In the genomic region with DNA sequence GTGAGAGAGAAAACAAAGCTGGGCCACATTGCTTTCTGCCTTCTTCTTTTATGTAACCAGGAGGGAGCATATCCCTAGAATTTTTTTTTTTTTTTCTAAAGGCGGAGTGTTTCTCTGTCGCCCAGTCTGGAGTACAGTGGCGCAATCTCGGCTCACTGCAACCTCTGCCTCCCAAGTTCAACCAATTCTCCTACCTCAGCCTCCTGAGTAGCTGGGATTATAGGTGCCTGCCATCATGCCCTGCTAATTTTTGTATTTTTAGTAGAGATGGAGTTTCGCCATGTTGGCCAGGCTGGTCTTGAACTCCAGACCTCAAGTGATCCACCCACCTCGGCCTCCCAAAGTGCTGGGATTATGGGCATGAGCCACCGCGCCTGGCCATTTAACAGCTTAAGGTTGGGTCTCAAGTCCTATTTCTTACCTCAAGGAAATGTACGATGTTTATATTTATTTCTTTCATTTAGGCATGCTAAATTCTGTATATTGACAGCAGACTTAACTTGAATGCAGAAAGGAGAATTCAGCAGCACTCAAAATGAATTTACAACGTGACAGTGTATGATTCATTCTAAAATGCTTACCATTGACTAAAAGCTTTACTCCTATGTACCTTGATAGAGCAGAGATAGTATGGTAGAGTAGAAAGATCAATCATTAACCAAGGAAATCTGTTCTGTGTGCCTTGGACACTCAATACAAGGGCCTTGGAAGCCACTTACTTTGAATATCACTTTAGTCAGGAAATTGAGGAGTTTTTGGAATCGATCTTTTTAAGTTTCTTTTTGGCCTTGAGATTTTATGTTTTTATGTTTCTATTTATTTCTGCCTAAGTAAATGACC, we compare ENCODE assay signal across 14 cellular contexts.
DNase-seq lines count a peak whose midpoint lies in the region; ATAC-seq and TF ChIP-seq lines count a peak whose summit lies in the region.
"Had no signal": no experiment of that assay in that cellular context is flagged by ENCODE, and none has a peak within 500 bp of the region (broad histone marks: within the 10 kb centered on the region; RNA-seq: fewer than 3 reads in every experiment).

No MANE protein-coding gene starts in this region.

- no peak overlapping the region for H3K27ac ChIP-seq in left lung
- H3K27ac ChIP-seq: SJCRH30 had no signal

- peaks cover 0 to 8% of the 10 kb centered on the region in 2 donors for H3K4me1 ChIP-seq in left lung
- H3K4me1 ChIP-seq: SJCRH30 had no signal

- DNase-seq in activated naive CD4-positive, alpha-beta T cell treated with anti-CD3 and anti-CD28 coated beads, Interleukin-2, amount 50 U/mL, for 16 hours: no peak
- no peak for DNase-seq in WTC11 (ENCODE audit: low spot score)
- no peak for DNase-seq in left lung
- no peak for DNase-seq in H7
- no peak for DNase-seq in NOMO-1 treated with DMSO at 0.1 percent for 48 hours (lab: John Stamatoyannopoulos, UW; ENCODE audit: unreplicated experiment)
- no peak for DNase-seq in T-helper 9 cell
- DNase-seq: DND-41, NCI-H1092, NCI-H2227 treated with DMSO at 0.1 percent for 48 hours, SJCRH30, substantia nigra had no signal

- intact Hi-C loops in left lung (cut with DNase I): no loop called here

- H3K36me3 ChIP-seq in left lung (no peaks in the 10 kb centered on the region), H7 (replicated peaks; ENCODE audit: control insufficient read depth, insufficient read depth, low read length) (no peaks in the 10 kb centered on the region)
- H3K36me3 ChIP-seq: SJCRH30 had no signal

- peaks cover 16% of the 10 kb centered on the region for H3K36me3 Mint-ChIP-seq in activated naive CD4-positive, alpha-beta T cell treated with anti-CD3 and anti-CD28 coated beads, Interleukin-2, amount 50 U/mL, for 24 hours
- peaks cover 14% of the 10 kb centered on the region for H3K36me3 Mint-ChIP-seq in WTC11

- H3K9me3 Mint-ChIP-seq in activated naive CD4-positive, alpha-beta T cell treated with anti-CD3 and anti-CD28 coated beads, Interleukin-2, amount 50 U/mL, for 24 hours: no peaks in the 10 kb centered on the region
- H3K9me3 Mint-ChIP-seq in WTC11: peaks cover 10% of the 10 kb centered on the region

- H3K4me3 Mint-ChIP-seq in activated naive CD4-positive, alpha-beta T cell treated with anti-CD3 and anti-CD28 coated beads, Interleukin-2, amount 50 U/mL, for 24 hours: peak overlapping the region; percentile 15
- H3K4me3 Mint-ChIP-seq in WTC11: peak overlapping the region; percentile 1; the same call in 1 of the 2 replicates

- ATAC-seq in WTC11: no peak
- ATAC-seq in left lung: peak; percentile 33
- no peak for ATAC-seq in esophagus mucosa

- CTCF ChIA-PET in WTC11 (lab: Charles Lee): interaction anchor here (0.5 to 1.2 kb wide), 3 partner anchors 10 to 96 kb away, joined by 3 read pairs; no protein-coding TSS in a partner anchor

- TF ChIP-seq CTCF in WTC11 (IDR thresholded peaks at IDR 0.05): no peak
- no peak for TF ChIP-seq CTCF in left lung (IDR thresholded peaks at IDR 0.05)

- H3K4me3 ChIP-seq in left lung: no peak overlapping the region
- H3K4me3 ChIP-seq in H7 (ENCODE audit: insufficient read depth, low read depth, low read length): no peak overlapping the region
- H3K4me3 ChIP-seq: SJCRH30, smooth muscle cell had no signal

- no peaks in the 10 kb centered on the region for H3K27me3 Mint-ChIP-seq in activated naive CD4-positive, alpha-beta T cell treated with anti-CD3 and anti-CD28 coated beads, Interleukin-2, amount 50 U/mL, for 24 hours
- no peaks in the 10 kb centered on the region; the same call in 1 of the 2 replicates for H3K27me3 Mint-ChIP-seq in WTC11 (ENCODE audit: low read depth)

- peak overlapping the region; percentile 98 for H3K27ac Mint-ChIP-seq in activated naive CD4-positive, alpha-beta T cell treated with anti-CD3 and anti-CD28 coated beads, Interleukin-2, amount 50 U/mL, for 24 hours
- peak overlapping the region; percentile 63 for H3K27ac Mint-ChIP-seq in WTC11

- no peaks in the 10 kb centered on the region for H3K27me3 ChIP-seq in left lung
- H3K27me3 ChIP-seq in H7 (ENCODE audit: control insufficient read depth, insufficient read depth, low read length): no peaks in the 10 kb centered on the region
- H3K27me3 ChIP-seq: SJCRH30 had no signal

- no peaks in the 10 kb centered on the region for H3K9me3 ChIP-seq in left lung
- H3K9me3 ChIP-seq: SJCRH30 had no signal

- peaks cover 84% of the 10 kb centered on the region for H3K4me1 Mint-ChIP-seq in activated naive CD4-positive, alpha-beta T cell treated with anti-CD3 and anti-CD28 coated beads, Interleukin-2, amount 50 U/mL, for 24 hours
- peaks cover 74% of the 10 kb centered on the region for H3K4me1 Mint-ChIP-seq in WTC11

- POLR2A ChIA-PET in WTC11 (lab: Charles Lee): interaction anchor here (1.1 kb wide), 1 partner anchor 1286 kb away, joined by 3 read pairs; a partner anchor contains a TSS

TF ChIP-seq in WTC11, 78 proteins besides CTCF, POLR2A, EP300 and RAD21:
- TF ChIP-seq, protein P1, sequence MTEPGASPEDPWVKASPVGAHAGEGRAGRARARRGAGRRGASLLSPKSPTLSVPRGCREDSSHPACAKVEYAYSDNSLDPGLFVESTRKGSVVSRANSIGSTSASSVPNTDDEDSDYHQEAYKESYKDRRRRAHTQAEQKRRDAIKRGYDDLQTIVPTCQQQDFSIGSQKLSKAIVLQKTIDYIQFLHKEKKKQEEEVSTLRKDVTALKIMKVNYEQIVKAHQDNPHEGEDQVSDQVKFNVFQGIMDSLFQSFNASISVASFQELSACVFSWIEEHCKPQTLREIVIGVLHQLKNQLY (CRISPR knock-in tag; IDR thresholded peaks at IDR 0.05): no peak
- TF ChIP-seq ELF4 (CRISPR knock-in tag; IDR thresholded peaks at IDR 0.05; ENCODE audit: low read depth) (no peak), NR1H2 (CRISPR knock-in tag; IDR thresholded peaks at IDR 0.05) (no peak), ZNF317 (CRISPR knock-in tag; IDR thresholded peaks at IDR 0.05; ENCODE audit: borderline replicate concordance, low read depth) (no peak), ZNF219 (CRISPR knock-in tag; IDR thresholded peaks at IDR 0.05; ENCODE audit: borderline replicate concordance) (no peak), IRF2 (CRISPR knock-in tag; IDR thresholded peaks at IDR 0.05; ENCODE audit: borderline replicate concordance, low read depth) (no peak)
- TF ChIP-seq, protein P2, sequence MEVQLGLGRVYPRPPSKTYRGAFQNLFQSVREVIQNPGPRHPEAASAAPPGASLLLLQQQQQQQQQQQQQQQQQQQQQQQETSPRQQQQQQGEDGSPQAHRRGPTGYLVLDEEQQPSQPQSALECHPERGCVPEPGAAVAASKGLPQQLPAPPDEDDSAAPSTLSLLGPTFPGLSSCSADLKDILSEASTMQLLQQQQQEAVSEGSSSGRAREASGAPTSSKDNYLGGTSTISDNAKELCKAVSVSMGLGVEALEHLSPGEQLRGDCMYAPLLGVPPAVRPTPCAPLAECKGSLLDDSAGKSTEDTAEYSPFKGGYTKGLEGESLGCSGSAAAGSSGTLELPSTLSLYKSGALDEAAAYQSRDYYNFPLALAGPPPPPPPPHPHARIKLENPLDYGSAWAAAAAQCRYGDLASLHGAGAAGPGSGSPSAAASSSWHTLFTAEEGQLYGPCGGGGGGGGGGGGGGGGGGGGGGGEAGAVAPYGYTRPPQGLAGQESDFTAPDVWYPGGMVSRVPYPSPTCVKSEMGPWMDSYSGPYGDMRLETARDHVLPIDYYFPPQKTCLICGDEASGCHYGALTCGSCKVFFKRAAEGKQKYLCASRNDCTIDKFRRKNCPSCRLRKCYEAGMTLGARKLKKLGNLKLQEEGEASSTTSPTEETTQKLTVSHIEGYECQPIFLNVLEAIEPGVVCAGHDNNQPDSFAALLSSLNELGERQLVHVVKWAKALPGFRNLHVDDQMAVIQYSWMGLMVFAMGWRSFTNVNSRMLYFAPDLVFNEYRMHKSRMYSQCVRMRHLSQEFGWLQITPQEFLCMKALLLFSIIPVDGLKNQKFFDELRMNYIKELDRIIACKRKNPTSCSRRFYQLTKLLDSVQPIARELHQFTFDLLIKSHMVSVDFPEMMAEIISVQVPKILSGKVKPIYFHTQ (CRISPR knock-in tag; IDR thresholded peaks at IDR 0.05): no peak
- TF ChIP-seq, protein P3, sequence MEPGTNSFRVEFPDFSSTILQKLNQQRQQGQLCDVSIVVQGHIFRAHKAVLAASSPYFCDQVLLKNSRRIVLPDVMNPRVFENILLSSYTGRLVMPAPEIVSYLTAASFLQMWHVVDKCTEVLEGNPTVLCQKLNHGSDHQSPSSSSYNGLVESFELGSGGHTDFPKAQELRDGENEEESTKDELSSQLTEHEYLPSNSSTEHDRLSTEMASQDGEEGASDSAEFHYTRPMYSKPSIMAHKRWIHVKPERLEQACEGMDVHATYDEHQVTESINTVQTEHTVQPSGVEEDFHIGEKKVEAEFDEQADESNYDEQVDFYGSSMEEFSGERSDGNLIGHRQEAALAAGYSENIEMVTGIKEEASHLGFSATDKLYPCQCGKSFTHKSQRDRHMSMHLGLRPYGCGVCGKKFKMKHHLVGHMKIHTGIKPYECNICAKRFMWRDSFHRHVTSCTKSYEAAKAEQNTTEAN (CRISPR knock-in tag; IDR thresholded peaks at IDR 0.05): no peak
- TF ChIP-seq, protein P4, sequence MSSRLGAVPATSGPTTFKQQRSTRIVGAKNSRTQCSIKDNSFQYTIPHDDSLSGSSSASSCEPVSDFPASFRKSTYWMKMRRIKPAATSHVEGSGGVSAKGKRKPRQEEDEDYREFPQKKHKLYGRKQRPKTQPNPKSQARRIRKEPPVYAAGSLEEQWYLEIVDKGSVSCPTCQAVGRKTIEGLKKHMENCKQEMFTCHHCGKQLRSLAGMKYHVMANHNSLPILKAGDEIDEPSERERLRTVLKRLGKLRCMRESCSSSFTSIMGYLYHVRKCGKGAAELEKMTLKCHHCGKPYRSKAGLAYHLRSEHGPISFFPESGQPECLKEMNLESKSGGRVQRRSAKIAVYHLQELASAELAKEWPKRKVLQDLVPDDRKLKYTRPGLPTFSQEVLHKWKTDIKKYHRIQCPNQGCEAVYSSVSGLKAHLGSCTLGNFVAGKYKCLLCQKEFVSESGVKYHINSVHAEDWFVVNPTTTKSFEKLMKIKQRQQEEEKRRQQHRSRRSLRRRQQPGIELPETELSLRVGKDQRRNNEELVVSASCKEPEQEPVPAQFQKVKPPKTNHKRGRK (CRISPR knock-in tag; IDR thresholded peaks at IDR 0.05; ENCODE audit: borderline replicate concordance): no peak
- TF ChIP-seq, protein P5, sequence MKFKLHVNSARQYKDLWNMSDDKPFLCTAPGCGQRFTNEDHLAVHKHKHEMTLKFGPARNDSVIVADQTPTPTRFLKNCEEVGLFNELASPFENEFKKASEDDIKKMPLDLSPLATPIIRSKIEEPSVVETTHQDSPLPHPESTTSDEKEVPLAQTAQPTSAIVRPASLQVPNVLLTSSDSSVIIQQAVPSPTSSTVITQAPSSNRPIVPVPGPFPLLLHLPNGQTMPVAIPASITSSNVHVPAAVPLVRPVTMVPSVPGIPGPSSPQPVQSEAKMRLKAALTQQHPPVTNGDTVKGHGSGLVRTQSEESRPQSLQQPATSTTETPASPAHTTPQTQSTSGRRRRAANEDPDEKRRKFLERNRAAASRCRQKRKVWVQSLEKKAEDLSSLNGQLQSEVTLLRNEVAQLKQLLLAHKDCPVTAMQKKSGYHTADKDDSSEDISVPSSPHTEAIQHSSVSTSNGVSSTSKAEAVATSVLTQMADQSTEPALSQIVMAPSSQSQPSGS (CRISPR knock-in tag; IDR thresholded peaks at IDR 0.05; ENCODE audit: borderline replicate concordance, low read depth): no peak
